In genomic region chr1:84967666-84968065, GRCh38 we compare ENCODE assay signal across 21 cellular contexts. TPM values are rescaled to one million over a fixed set of nuclear protein-coding genes. Genes with fewer than 3 reads are reported as not detected.
DNase-seq lines count a peak whose midpoint lies in the region; ATAC-seq lines count a peak whose summit lies in the region.
"Had no signal": no experiment of that assay in that cellular context is flagged by ENCODE, and none has a peak within 500 bp of the region (broad histone marks: within the 10 kb centered on the region; RNA-seq: fewer than 3 reads in every experiment).

No MANE protein-coding gene starts in this region.

- no peaks in the 10 kb centered on the region for H3K36me3 ChIP-seq in mucosa of rectum (ENCODE audit: control insufficient read depth in 2 of 2, insufficient read depth in 2 of 2, low read length in 2 of 2)
- H3K36me3 ChIP-seq: BLaER1, HAP-1 had no signal

- H3K4me1 ChIP-seq in mucosa of rectum (ENCODE audit: control insufficient read depth in 2 of 2, insufficient read depth in 2 of 2, low read length in 2 of 2) = peaks cover 3 to 30% of the 10 kb centered on the region in 2 donors
- H3K4me1 ChIP-seq: HAP-1 had no signal

- H3K36me3 Mint-ChIP-seq in activated T-cell treated with anti-CD3 and anti-CD28 coated beads, Interleukin-2, amount 50 U/mL, for 72 hours (ENCODE audit: insufficient read depth in 2 of 2) = peaks cover 3 to 25% of the 10 kb centered on the region in 2 donors
- peaks cover 54% of the 10 kb centered on the region for H3K36me3 Mint-ChIP-seq in activated T-cell treated with anti-CD3 and anti-CD28 coated beads, Interleukin-2, amount 50 U/mL, for 24 hours (ENCODE audit: low read depth)
- H3K36me3 Mint-ChIP-seq in activated T-helper 1 cell treated with anti-CD3 and anti-CD28 coated beads, Interleukin-12 subunit alpha, Interleukin-12 subunit beta, Interleukin-2, Interleukin-4 antibody, amounts not matched to agents 30 ng/mL and 10 ng/mL and 1 ng/mL, durations not matched to agents 14 hours and 24 hours and 36 hours (ENCODE audit: low read depth) = peaks cover 46% of the 10 kb centered on the region
- peaks cover 54 to 72% of the 10 kb centered on the region in 2 donors for H3K36me3 Mint-ChIP-seq in stimulated activated naive B cell treated with anti-CD40 and anti-IgM and Interleukin-4, amounts not matched to agents 10 μg/mL and 1 μg/mL and 100 μg/mL, for 72 hours
- H3K36me3 Mint-ChIP-seq: CD4-positive, CD25-positive, alpha-beta regulatory T cell had no signal

- intact Hi-C loops in activated T-helper 1 cell treated with anti-CD3 and anti-CD28 coated beads, Interleukin-12 subunit alpha, Interleukin-12 subunit beta, Interleukin-2, Interleukin-4 antibody, amounts not matched to agents 30 ng/mL and 10 ng/mL and 1 ng/mL, durations not matched to agents 14 hours and 24 hours and 36 hours (cut with micrococcal nuclease) = no loop called here

- H3K27me3 Mint-ChIP-seq in activated T-cell treated with anti-CD3 and anti-CD28 coated beads, Interleukin-2, amount 50 U/mL, for 72 hours (ENCODE audit: low read depth) = no peaks in the 10 kb centered on the region
- no peaks in the 10 kb centered on the region for H3K27me3 Mint-ChIP-seq in activated T-cell treated with anti-CD3 and anti-CD28 coated beads, Interleukin-2, amount 50 U/mL, for 24 hours
- H3K27me3 Mint-ChIP-seq in activated T-helper 1 cell treated with anti-CD3 and anti-CD28 coated beads, Interleukin-12 subunit alpha, Interleukin-12 subunit beta, Interleukin-2, Interleukin-4 antibody, amounts not matched to agents 30 ng/mL and 10 ng/mL and 1 ng/mL, durations not matched to agents 14 hours and 24 hours and 36 hours (ENCODE audit: insufficient read depth) = no peaks in the 10 kb centered on the region
- H3K27me3 Mint-ChIP-seq in stimulated activated naive B cell treated with anti-CD40 and anti-IgM and Interleukin-4, amounts not matched to agents 10 μg/mL and 1 μg/mL and 100 μg/mL, for 72 hours = no peaks in the 10 kb centered on the region
- H3K27me3 Mint-ChIP-seq: B cell; CD8-positive, alpha-beta memory T cell had no signal

- H3K9ac ChIP-seq in mucosa of rectum (ENCODE audit: low read depth in 1 of 2, low read length in 2 of 2) = peak overlapping the region in 1 of 2 donors; percentile 42
- H3K9ac ChIP-seq: BLaER1 had no signal

- peak overlapping the region; percentile 2 to 15 for H3K4me3 ChIP-seq in mucosa of rectum (ENCODE audit: low read length in 2 of 2)
- H3K4me3 ChIP-seq: BLaER1, GM12878, GM23338, HAP-1 had no signal

- no peak for DNase-seq in activated T-cell treated with anti-CD3 and anti-CD28 coated beads, Interleukin-2, amount 50 U/mL, for 72 hours
- no peak for DNase-seq in activated T-cell treated with anti-CD3 and anti-CD28 coated beads, Interleukin-2, amount 50 U/mL, for 24 hours
- DNase-seq in activated T-helper 1 cell treated with anti-CD3 and anti-CD28 coated beads, Interleukin-12 subunit alpha, Interleukin-12 subunit beta, Interleukin-2, Interleukin-4 antibody, amounts not matched to agents 30 ng/mL and 10 ng/mL and 1 ng/mL, durations not matched to agents 14 hours and 24 hours and 36 hours (ENCODE audit: low spot score) = no peak
- DNase-seq in stimulated activated naive B cell treated with anti-CD40 and anti-IgM and Interleukin-4, amounts not matched to agents 10 μg/mL and 1 μg/mL and 100 μg/mL, for 72 hours = no peak
- no peak for DNase-seq in HPDE6-E6E7 (ENCODE audit: extremely low spot score)
- DNase-seq in epidermal melanocyte (ENCODE audit: insufficient read length, low spot score) = no peak
- DNase-seq: CD4-positive, CD25-positive, alpha-beta regulatory T cell; CD8-positive, alpha-beta memory T cell; DMS 273 treated with DMSO at 0.1 percent for 48 hours; DMS79; EL; GDM1 had no signal

- ATAC-seq in activated T-cell treated with anti-CD3 and anti-CD28 coated beads, Interleukin-2, amount 50 U/mL, for 72 hours (replicated peaks in 1 of 2) = no peak
- no peak for ATAC-seq in stimulated activated naive B cell treated with anti-CD40 and anti-IgM and Interleukin-4, amounts not matched to agents 10 μg/mL and 1 μg/mL and 100 μg/mL, for 72 hours (replicated peaks)
- no peak for ATAC-seq in GM21390 (IDR thresholded peaks at IDR 0.05; ENCODE audit: unreplicated experiment)
- ATAC-seq: GM12878, GM23338 had no signal

- H3K4me3 Mint-ChIP-seq in activated T-cell treated with anti-CD3 and anti-CD28 coated beads, Interleukin-2, amount 50 U/mL, for 72 hours = no peak overlapping the region
- no peak overlapping the region for H3K4me3 Mint-ChIP-seq in activated T-cell treated with anti-CD3 and anti-CD28 coated beads, Interleukin-2, amount 50 U/mL, for 24 hours
- H3K4me3 Mint-ChIP-seq in activated T-helper 1 cell treated with anti-CD3 and anti-CD28 coated beads, Interleukin-12 subunit alpha, Interleukin-12 subunit beta, Interleukin-2, Interleukin-4 antibody, amounts not matched to agents 30 ng/mL and 10 ng/mL and 1 ng/mL, durations not matched to agents 14 hours and 24 hours and 36 hours = no peak overlapping the region
- no peak overlapping the region for H3K4me3 Mint-ChIP-seq in stimulated activated naive B cell treated with anti-CD40 and anti-IgM and Interleukin-4, amounts not matched to agents 10 μg/mL and 1 μg/mL and 100 μg/mL, for 72 hours
- H3K4me3 Mint-ChIP-seq: B cell; CD4-positive, CD25-positive, alpha-beta regulatory T cell; GM23338 had no signal

- H3K4me1 Mint-ChIP-seq in activated T-cell treated with anti-CD3 and anti-CD28 coated beads, Interleukin-2, amount 50 U/mL, for 72 hours (ENCODE audit: low read depth) = peaks cover 43% of the 10 kb centered on the region
- peaks cover 31% of the 10 kb centered on the region for H3K4me1 Mint-ChIP-seq in activated T-cell treated with anti-CD3 and anti-CD28 coated beads, Interleukin-2, amount 50 U/mL, for 24 hours (ENCODE audit: low read depth)
- H3K4me1 Mint-ChIP-seq in activated T-helper 1 cell treated with anti-CD3 and anti-CD28 coated beads, Interleukin-12 subunit alpha, Interleukin-12 subunit beta, Interleukin-2, Interleukin-4 antibody, amounts not matched to agents 30 ng/mL and 10 ng/mL and 1 ng/mL, durations not matched to agents 14 hours and 24 hours and 36 hours (ENCODE audit: low read depth) = peaks cover 41% of the 10 kb centered on the region
- H3K4me1 Mint-ChIP-seq in stimulated activated naive B cell treated with anti-CD40 and anti-IgM and Interleukin-4, amounts not matched to agents 10 μg/mL and 1 μg/mL and 100 μg/mL, for 72 hours = peaks cover 31 to 52% of the 10 kb centered on the region in 2 donors
- H3K4me1 Mint-ChIP-seq: GM23338 had no signal

- H3K27ac Mint-ChIP-seq in activated T-cell treated with anti-CD3 and anti-CD28 coated beads, Interleukin-2, amount 50 U/mL, for 72 hours = peak overlapping the region; percentile 65
- no peak overlapping the region for H3K27ac Mint-ChIP-seq in activated T-cell treated with anti-CD3 and anti-CD28 coated beads, Interleukin-2, amount 50 U/mL, for 24 hours
- peak overlapping the region; percentile 34 for H3K27ac Mint-ChIP-seq in activated T-helper 1 cell treated with anti-CD3 and anti-CD28 coated beads, Interleukin-12 subunit alpha, Interleukin-12 subunit beta, Interleukin-2, Interleukin-4 antibody, amounts not matched to agents 30 ng/mL and 10 ng/mL and 1 ng/mL, durations not matched to agents 14 hours and 24 hours and 36 hours
- H3K27ac Mint-ChIP-seq in stimulated activated naive B cell treated with anti-CD40 and anti-IgM and Interleukin-4, amounts not matched to agents 10 μg/mL and 1 μg/mL and 100 μg/mL, for 72 hours = peak overlapping the region; percentile 25
- H3K27ac Mint-ChIP-seq: B cell; CD4-positive, CD25-positive, alpha-beta regulatory T cell; GM23338 had no signal

- H3K27me3 ChIP-seq in mucosa of rectum (ENCODE audit: control insufficient read depth in 2 of 2, insufficient read depth in 2 of 2, low read length in 2 of 2) = no peaks in the 10 kb centered on the region
- H3K27me3 ChIP-seq: BLaER1 had no signal

- no peaks in the 10 kb centered on the region for H3K9me3 ChIP-seq in mucosa of rectum (ENCODE audit: control insufficient read depth in 2 of 2, low read length in 2 of 2)
- H3K9me3 ChIP-seq: BLaER1, HAP-1 had no signal

- H3K27ac ChIP-seq in mucosa of rectum (ENCODE audit: low read depth in 2 of 2, low read length in 2 of 2) = peak overlapping the region; percentile 49 to 84
- H3K27ac ChIP-seq: 22Rv1, BLaER1, C4-2B had no signal

- no peaks in the 10 kb centered on the region for H3K9me3 Mint-ChIP-seq in activated T-cell treated with anti-CD3 and anti-CD28 coated beads, Interleukin-2, amount 50 U/mL, for 72 hours
- H3K9me3 Mint-ChIP-seq in activated T-cell treated with anti-CD3 and anti-CD28 coated beads, Interleukin-2, amount 50 U/mL, for 24 hours = no peaks in the 10 kb centered on the region
- H3K9me3 Mint-ChIP-seq in activated T-helper 1 cell treated with anti-CD3 and anti-CD28 coated beads, Interleukin-12 subunit alpha, Interleukin-12 subunit beta, Interleukin-2, Interleukin-4 antibody, amounts not matched to agents 30 ng/mL and 10 ng/mL and 1 ng/mL, durations not matched to agents 14 hours and 24 hours and 36 hours = no peaks in the 10 kb centered on the region
- H3K9me3 Mint-ChIP-seq in stimulated activated naive B cell treated with anti-CD40 and anti-IgM and Interleukin-4, amounts not matched to agents 10 μg/mL and 1 μg/mL and 100 μg/mL, for 72 hours = no peaks in the 10 kb centered on the region
- H3K9me3 Mint-ChIP-seq: CD8-positive, alpha-beta memory T cell had no signal

RNA-seq across cellular contexts. Expression of gene MCOLN2, which starts 29.2 kb away (rescaled TPM):
- total RNA-seq in activated T-cell treated with anti-CD3 and anti-CD28 coated beads, Interleukin-2, amount 50 U/mL, for 72 hours = 10 to 100 TPM; 57.6 to 76.3 TPM
- 117 and 119 TPM in 2 replicates for total RNA-seq in activated T-helper 1 cell treated with anti-CD3 and anti-CD28 coated beads, Interleukin-12 subunit alpha, Interleukin-12 subunit beta, Interleukin-2, Interleukin-4 antibody, amounts not matched to agents 30 ng/mL and 10 ng/mL and 1 ng/mL, durations not matched to agents 14 hours and 24 hours and 36 hours
